Comparison of ENCODE assay signal across 8 cellular contexts in genomic region chr20:31661625-31662371, GRCh38. TPM values are rescaled to one million over a fixed set of nuclear protein-coding genes. Genes with fewer than 3 reads are reported as not detected.
A peak's percentile ranks its signal among the peaks of the same experiment; 100 is the strongest.
DNase-seq lines count a peak whose midpoint lies in the region; ATAC-seq and TF ChIP-seq lines count a peak whose summit lies in the region.

No MANE protein-coding gene starts in this region.

- peak overlapping the region; percentile 88 for H3K4me2 ChIP-seq in osteoblast (ENCODE audit: insufficient read depth, low read length)

- H3K27ac Mint-ChIP-seq in Calu3 (ENCODE audit: unreplicated experiment), result peak overlapping the region; percentile 80
- peak overlapping the region; percentile 89 for H3K27ac Mint-ChIP-seq in activated naive CD4-positive, alpha-beta T cell treated with anti-CD3 and anti-CD28 coated beads, Interleukin-2, amount 10 ng/mL, durations not matched to agents 7 days and 5 days
- peak overlapping the region; percentile 97 for H3K27ac Mint-ChIP-seq in glutamatergic neuron (ENCODE audit: unreplicated experiment)

- H3K4me1 ChIP-seq in osteoblast (ENCODE audit: insufficient read depth, low read length), result peaks cover 11% of the 10 kb centered on the region
- peaks cover 38% of the 10 kb centered on the region for H3K4me1 ChIP-seq in testis

- H3K4me1 Mint-ChIP-seq in Calu3 (ENCODE audit: low read depth, unreplicated experiment), result peaks cover 62% of the 10 kb centered on the region
- peaks cover 57% of the 10 kb centered on the region for H3K4me1 Mint-ChIP-seq in activated naive CD4-positive, alpha-beta T cell treated with anti-CD3 and anti-CD28 coated beads, Interleukin-2, amount 10 ng/mL, durations not matched to agents 7 days and 5 days
- H3K4me1 Mint-ChIP-seq in glutamatergic neuron (ENCODE audit: low read depth, unreplicated experiment), result peaks cover 27% of the 10 kb centered on the region

- peak overlapping the region; percentile 62 for H2AFZ ChIP-seq in osteoblast (ENCODE audit: low read length)

- H3K36me3 ChIP-seq in SK-N-MC (ENCODE audit: insufficient read depth, low read length), result no peaks in the 10 kb centered on the region; the same call in 1 of the 2 replicates
- H3K36me3 ChIP-seq in osteoblast (ENCODE audit: insufficient read depth, low read length), result peaks cover 28% of the 10 kb centered on the region
- no peaks in the 10 kb centered on the region for H3K36me3 ChIP-seq in testis (ENCODE audit: low read depth, missing control alignments)

- TF ChIP-seq CTCF in Calu3 (IDR thresholded peaks at IDR 0.05; ENCODE audit: unreplicated experiment), result peak; percentile 97
- TF ChIP-seq CTCF in glutamatergic neuron (IDR thresholded peaks at IDR 0.05; ENCODE audit: partially characterized antibody, unreplicated experiment), result peak; percentile 99
- peak; percentile 55 for TF ChIP-seq CTCF in osteoblast (IDR thresholded peaks at IDR 0.05; ENCODE audit: extremely low read depth, low read depth, low read length)
- TF ChIP-seq CTCF in testis (IDR thresholded peaks at IDR 0.05), result peak; percentile 56 to 93 (median 83)

- H3K27me3 ChIP-seq in osteoblast (ENCODE audit: insufficient read depth, low read length) (no peaks in the 10 kb centered on the region), testis (no peaks in the 10 kb centered on the region)

- TSS peak; percentile 96 for BruUV-seq in Calu3 (replicated peaks; lab: Mats Ljungman, UMichigan)

- H4K20me1 ChIP-seq in osteoblast (ENCODE audit: insufficient read depth, low read length), result peaks cover 16% of the 10 kb centered on the region

- no peak for TF ChIP-seq POLR2A in testis (IDR thresholded peaks at IDR 0.05)

- H3K4me3 ChIP-seq in SK-N-MC (peak overlapping the region; percentile 70), osteoblast (ENCODE audit: insufficient read depth, low read length) (peak overlapping the region; percentile 66), testis (peak overlapping the region in 1 of 2 donors; percentile 48)

- CTCF ChIA-PET in Calu3 (lab: Charles Lee), result interaction anchor here (0.6 to 7.0 kb wide), 25 partner anchors 8 to 99 kb away, joined by 3 to 205 read pairs (median 4); partner anchors contain the start of genes BCL2L1 and TPX2
- CTCF ChIA-PET in activated naive CD4-positive, alpha-beta T cell treated with anti-CD3 and anti-CD28 coated beads, Interleukin-2, amount 10 ng/mL, durations not matched to agents 7 days and 5 days (lab: Charles Lee), result interaction anchor here (0.6 to 7.5 kb wide), 24 partner anchors 8 to 99 kb away, joined by 3 to 348 read pairs (median 6); partner anchors contain the start of genes BCL2L1 and TPX2

- peaks cover 34% of the 10 kb centered on the region for H3K79me2 ChIP-seq in osteoblast (ENCODE audit: insufficient read depth, low read length)

- peaks cover 67% of the 10 kb centered on the region for H3K36me3 Mint-ChIP-seq in Calu3 (ENCODE audit: insufficient read depth, unreplicated experiment)
- peaks cover 23% of the 10 kb centered on the region for H3K36me3 Mint-ChIP-seq in activated naive CD4-positive, alpha-beta T cell treated with anti-CD3 and anti-CD28 coated beads, Interleukin-2, amount 10 ng/mL, durations not matched to agents 7 days and 5 days
- H3K36me3 Mint-ChIP-seq in glutamatergic neuron (ENCODE audit: unreplicated experiment), result peaks cover 10% of the 10 kb centered on the region

- H3K27me3 Mint-ChIP-seq in Calu3 (ENCODE audit: unreplicated experiment) (no peaks in the 10 kb centered on the region), glutamatergic neuron (ENCODE audit: unreplicated experiment) (peaks cover 29% of the 10 kb centered on the region)
- H3K27me3 Mint-ChIP-seq in activated naive CD4-positive, alpha-beta T cell treated with anti-CD3 and anti-CD28 coated beads, Interleukin-2, amount 10 ng/mL, durations not matched to agents 7 days and 5 days, result no peaks in the 10 kb centered on the region

- H3K9ac ChIP-seq in SK-N-MC (ENCODE audit: insufficient read length), result no peak overlapping the region

- intact Hi-C loops in Calu3 (cut with micrococcal nuclease; ENCODE audit: unreplicated experiment) (loop anchor here (1.0 to 5.0 kb wide), 3 partner anchors 36 to 62 kb away; no protein-coding TSS in a partner anchor), testis (cut with DNase I; ENCODE audit: low total_unique reads) (loop anchor here (2.0 kb wide), 1 partner anchor 63 kb away; no protein-coding TSS in a partner anchor)

- H3K27ac ChIP-seq in SK-N-MC (no peak overlapping the region), osteoblast (ENCODE audit: low read depth, low read length) (peak overlapping the region; percentile 68), testis (peak overlapping the region; percentile 51 to 75)

- no peaks in the 10 kb centered on the region for H3K9me3 Mint-ChIP-seq in Calu3 (ENCODE audit: low read depth, unreplicated experiment)
- H3K9me3 Mint-ChIP-seq in activated naive CD4-positive, alpha-beta T cell treated with anti-CD3 and anti-CD28 coated beads, Interleukin-2, amount 10 ng/mL, durations not matched to agents 7 days and 5 days, result no peaks in the 10 kb centered on the region
- peaks cover 13% of the 10 kb centered on the region for H3K9me3 Mint-ChIP-seq in glutamatergic neuron (ENCODE audit: unreplicated experiment)

- DNase-seq in Calu3, result peak; percentile 90
- peak; percentile 55 to 64 for DNase-seq in Kasumi-1 (lab: John Stamatoyannopoulos, UW)
- no peak for DNase-seq in SK-N-MC (ENCODE audit: low read depth, low spot score)
- DNase-seq in activated naive CD4-positive, alpha-beta T cell treated with anti-CD3 and anti-CD28 coated beads, Interleukin-2, amount 10 ng/mL, durations not matched to agents 7 days and 5 days, result peak; percentile 84
- DNase-seq in glutamatergic neuron, result peak; percentile 95
- DNase-seq in osteoblast (ENCODE audit: insufficient read length, low spot score, missing footprints), result peak; percentile 95
- peak; percentile 88 for DNase-seq in testis

- ATAC-seq in GM21576 (IDR thresholded peaks at IDR 0.05; ENCODE audit: unreplicated experiment), result peak; percentile 48

- H3K4me3 Mint-ChIP-seq in Calu3 (ENCODE audit: low read depth, unreplicated experiment), result peak overlapping the region; percentile 38
- H3K4me3 Mint-ChIP-seq in activated naive CD4-positive, alpha-beta T cell treated with anti-CD3 and anti-CD28 coated beads, Interleukin-2, amount 10 ng/mL, durations not matched to agents 7 days and 5 days, result peak overlapping the region; percentile 73
- peak overlapping the region; percentile 88 for H3K4me3 Mint-ChIP-seq in glutamatergic neuron (ENCODE audit: unreplicated experiment)

- H3K9me3 ChIP-seq in SK-N-MC (ENCODE audit: low read depth, low read length), result no peaks in the 10 kb centered on the region
- H3K9me3 ChIP-seq in osteoblast (ENCODE audit: low read depth, low read length), result no peaks in the 10 kb centered on the region
- no peaks in the 10 kb centered on the region for H3K9me3 ChIP-seq in testis

- 5 to 9% methylated on average over 16 to 31 of the region's 31 CpGs for WGBS in testis, 2 donors

RNA-seq across cellular contexts. Expression of gene COX4I2, which starts 24.1 kb away (rescaled TPM):
- total RNA-seq in Calu3 (2022) (not detected in 2 replicates), glutamatergic neuron (ENCODE audit: unreplicated experiment) (not detected), osteoblast (not detected in 2 replicates), testis (1 to 10 TPM; 6.0 to 6.1 TPM)
- polyA plus RNA-seq in testis (ENCODE audit: insufficient read depth, low read depth, low replicate concordance), result 2.2 TPM

RNA-seq across cellular contexts. Expression of gene ID1, which starts 56.7 kb away (rescaled TPM):
- total RNA-seq in Calu3 (2022) (347 and 431 TPM in 2 replicates), glutamatergic neuron (ENCODE audit: unreplicated experiment) (92.0 TPM), osteoblast (56.3 and 82.5 TPM in 2 replicates), testis (100 to 1,000 TPM; 124 to 128 TPM)
- 18.7 TPM for polyA plus RNA-seq in testis (ENCODE audit: insufficient read depth, low read depth, low replicate concordance)

Comparison
In these comparisons a context has a peak if more than half of its experiments do, and no peak if none do; other contexts are left out.
1. H3K4me3 Mint-ChIP-seq: peak in every context shown above with its lines; median percentile 88 in glutamatergic neuron; 73 in activated naive CD4-positive, alpha-beta T cell treated with anti-CD3 and anti-CD28 coated beads, Interleukin-2, amount 10 ng/mL, durations not matched to agents 7 days and 5 days; 38 in Calu3.